ENCODE assay signal across 1 cellular context in the genomic region with DNA sequence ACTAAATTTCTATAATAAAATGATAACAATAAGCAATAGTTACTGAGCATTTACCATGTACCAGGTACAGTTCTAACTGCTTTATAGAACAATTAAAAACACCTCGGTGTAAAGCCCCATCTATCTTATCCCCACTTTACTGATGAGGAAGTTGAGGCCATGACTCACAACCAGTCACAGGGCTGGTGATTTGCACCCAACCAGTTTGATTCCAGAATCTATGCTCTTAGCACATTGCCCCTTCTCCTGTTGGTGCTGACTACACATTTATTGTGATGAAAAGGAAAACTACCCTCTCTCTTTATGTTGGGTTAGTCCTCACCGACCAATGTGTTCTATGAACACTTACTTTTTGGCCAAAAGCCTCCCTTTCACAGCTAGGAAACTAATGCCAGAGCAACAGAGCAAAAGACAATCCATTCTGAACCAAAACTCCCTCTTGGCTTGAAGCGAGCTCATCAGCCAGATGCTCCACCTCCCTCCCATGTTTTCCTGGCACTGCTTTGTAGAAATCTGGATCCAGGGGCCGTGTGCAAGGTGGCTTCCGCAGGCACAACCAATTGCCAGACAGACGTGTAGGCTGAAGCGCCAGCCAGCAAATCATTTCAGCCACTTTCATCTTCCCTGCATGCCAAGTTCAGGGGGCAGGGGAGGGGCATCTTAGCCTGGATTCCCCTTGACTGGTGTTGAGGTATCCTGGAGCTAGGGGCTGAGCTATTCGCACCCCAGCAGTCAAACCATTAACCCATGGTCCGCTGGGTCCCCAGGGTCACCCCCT.
A peak's percentile ranks its signal among the peaks of the same experiment; 100 is the strongest.
TF ChIP-seq lines count a peak whose summit lies in the region.

No MANE protein-coding gene starts in this region.

TF ChIP-seq in IMR-90, 13 proteins besides CTCF, POLR2A, EP300 and RAD21 (continued from another document):
- TF ChIP-seq, protein P1, sequence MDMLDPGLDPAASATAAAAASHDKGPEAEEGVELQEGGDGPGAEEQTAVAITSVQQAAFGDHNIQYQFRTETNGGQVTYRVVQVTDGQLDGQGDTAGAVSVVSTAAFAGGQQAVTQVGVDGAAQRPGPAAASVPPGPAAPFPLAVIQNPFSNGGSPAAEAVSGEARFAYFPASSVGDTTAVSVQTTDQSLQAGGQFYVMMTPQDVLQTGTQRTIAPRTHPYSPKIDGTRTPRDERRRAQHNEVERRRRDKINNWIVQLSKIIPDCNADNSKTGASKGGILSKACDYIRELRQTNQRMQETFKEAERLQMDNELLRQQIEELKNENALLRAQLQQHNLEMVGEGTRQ (IDR thresholded peaks at IDR 0.05; ENCODE audit: low read depth, low read length) = no peak
- TF ChIP-seq RCOR1 (IDR thresholded peaks at IDR 0.05; ENCODE audit: insufficient replicate concordance, low read length) = peak; percentile 80
- TF ChIP-seq CHD1 (IDR thresholded peaks at IDR 0.05; ENCODE audit: low read depth, low read length) = no peak
